ENCODE assay signal across 1 cellular context in genomic region chr3:10189557-10190374, GRCh38.
A peak's percentile ranks its signal among the peaks of the same experiment; 100 is the strongest.
TF ChIP-seq lines count a peak whose summit lies in the region.

No MANE protein-coding gene starts in this region.

TF ChIP-seq in HepG2, 621 proteins besides CTCF, POLR2A, EP300 and RAD21:
- TF ChIP-seq CEBPB (IDR thresholded peaks at IDR 0.05; ENCODE audit: borderline replicate concordance, low read depth, low read length) (peak; percentile 66; the same call in 1 of the 2 replicates), ZNF629 (CRISPR knock-in tag; conservative IDR thresholded peaks at IDR 0.05) (0 out of 2 replicates have a peak, but pooled peaks have one; percentile 10), MAFK (conservative IDR thresholded peaks at IDR 0.05 in 1 of 2, IDR thresholded peaks at IDR 0.05 in 1 of 2; ENCODE audit: low read length in 2 of 2) (peak; percentile 13 to 42; a peak in 1 of 4 replicates), MAFF (IDR thresholded peaks at IDR 0.05; ENCODE audit: low read depth, low read length) (0 out of 2 replicates have a peak, but pooled peaks have one; percentile 16), ZNF350 (CRISPR knock-in tag; IDR thresholded peaks at IDR 0.05; ENCODE audit: borderline replicate concordance, low read depth) (no peak), CHD4 (IDR thresholded peaks at IDR 0.05; ENCODE audit: borderline replicate concordance, low read length) (no peak), SETDB1 (CRISPR knock-in tag; IDR thresholded peaks at IDR 0.05; ENCODE audit: borderline replicate concordance) (no peak), HNRNPL (IDR thresholded peaks at IDR 0.05; ENCODE audit: low read depth, low read length) (0 out of 2 replicates have a peak, but pooled peaks have one; percentile 21)
